In the genomic region with DNA sequence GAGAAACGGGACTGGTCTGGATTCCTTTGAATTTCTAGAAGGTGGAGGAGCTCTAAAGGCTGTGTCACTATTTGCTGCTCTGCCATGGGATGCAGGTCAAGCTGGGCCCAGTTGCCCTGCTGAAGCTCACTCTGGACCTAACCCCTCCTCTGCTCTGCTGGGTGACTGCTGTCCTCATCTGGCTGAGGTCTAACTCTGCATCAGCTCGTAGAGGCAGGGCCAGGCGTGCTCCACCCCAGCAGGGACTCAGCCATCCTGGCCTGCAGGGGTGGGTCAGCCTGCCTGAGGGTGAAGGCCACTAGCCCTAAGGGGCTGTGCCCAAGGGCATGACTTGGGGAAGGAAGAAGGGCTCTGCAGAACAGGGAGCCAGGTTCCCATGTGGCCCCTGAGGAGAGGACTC, we compare ENCODE assay signal across 34 cellular contexts. TPM values are rescaled to one million over a fixed set of nuclear protein-coding genes. Genes with fewer than 3 reads are reported as not detected.
"Had no signal": no experiment of that assay in that cellular context is flagged by ENCODE, and none has a peak within 500 bp of the region (broad histone marks: within the 10 kb centered on the region; RNA-seq: fewer than 3 reads in every experiment).

No MANE protein-coding gene starts in this region.

- H3K4me3 Mint-ChIP-seq: naive thymus-derived CD8-positive, alpha-beta T cell; neural crest cell; stimulated activated effector memory CD8-positive, alpha-beta T cell treated with anti-CD3 and anti-CD28 coated beads, Interleukin-12 subunit alpha, Interleukin-12 subunit beta, amount 100 ng/mL, for 72 hours had no signal

- H3K9me3 ChIP-seq: gastrocnemius medialis, heart right ventricle, left lung, ovary, psoas muscle, sigmoid colon, stomach, thyroid gland had no signal

- H3K4me1 Mint-ChIP-seq: naive thymus-derived CD8-positive, alpha-beta T cell; neural crest cell; stimulated activated effector memory CD8-positive, alpha-beta T cell treated with anti-CD3 and anti-CD28 coated beads, Interleukin-12 subunit alpha, Interleukin-12 subunit beta, amount 100 ng/mL, for 72 hours had no signal

- H3K9me3 Mint-ChIP-seq: naive thymus-derived CD8-positive, alpha-beta T cell; neural crest cell; stimulated activated effector memory CD8-positive, alpha-beta T cell treated with anti-CD3 and anti-CD28 coated beads, Interleukin-12 subunit alpha, Interleukin-12 subunit beta, amount 100 ng/mL, for 72 hours had no signal

- H3K27ac ChIP-seq: dorsolateral prefrontal cortex, gastrocnemius medialis, heart right ventricle, left lung, ovary, psoas muscle, sigmoid colon, stomach, thyroid gland had no signal

- DNase-seq: caudate nucleus; cerebellar nuclear complex; dorsolateral prefrontal cortex; effector CD4-positive, alpha-beta T cell; foreskin fibroblast; gastrocnemius medialis; heart right ventricle; hippocampal formation; left cardiac atrium; left lung; mammary epithelial cell; naive thymus-derived CD8-positive, alpha-beta T cell; ovary; posterior cingulate gyrus; psoas muscle; sigmoid colon; stimulated activated CD4-positive, alpha-beta T cell treated with anti-CD3 and anti-CD28 coated beads, Interleukin-2, amount 100 ng/mL, for 24 hours; stimulated activated CD4-positive, alpha-beta T cell treated with anti-CD3 and anti-CD28 coated beads, Interleukin-4, amount 100 ng/mL, for 24 hours; stimulated activated naive CD4-positive, alpha-beta T cell treated with Interleukin-2 at 50 U/mL for 16 hours; stomach; thyroid gland; trophoblast cell had no signal

- H3K36me3 Mint-ChIP-seq: naive thymus-derived CD8-positive, alpha-beta T cell; stimulated activated effector memory CD8-positive, alpha-beta T cell treated with anti-CD3 and anti-CD28 coated beads, Interleukin-12 subunit alpha, Interleukin-12 subunit beta, amount 100 ng/mL, for 72 hours had no signal

- H3K36me3 ChIP-seq: gastrocnemius medialis, heart right ventricle, left lung, ovary, sigmoid colon, stomach, thyroid gland had no signal

- H3K27me3 ChIP-seq: gastrocnemius medialis, left lung, ovary, sigmoid colon, thyroid gland had no signal

- H3K4me1 ChIP-seq: gastrocnemius medialis, psoas muscle, sigmoid colon, stomach had no signal

- H3K4me3 ChIP-seq: dorsolateral prefrontal cortex, gastrocnemius medialis, heart right ventricle, left lung, ovary, psoas muscle, sigmoid colon, stomach, thyroid gland had no signal

- ATAC-seq: gastrocnemius medialis; heart right ventricle; left cardiac atrium; left lung; naive thymus-derived CD8-positive, alpha-beta T cell; psoas muscle; stimulated activated effector memory CD8-positive, alpha-beta T cell treated with anti-CD3 and anti-CD28 coated beads, Interleukin-12 subunit alpha, Interleukin-12 subunit beta, amount 100 ng/mL, for 72 hours had no signal

RNA-seq across cellular contexts. Expression of a gene that starts 0.9 kb away (rescaled TPM):
- total RNA-seq: dorsolateral prefrontal cortex; gastrocnemius medialis; heart right ventricle; kidney epithelial cell; left cardiac atrium; left lung; lower leg skin; mammary epithelial cell; mesenteric fat pad; myocyte; naive thymus-derived CD8-positive, alpha-beta T cell; neural crest cell; ovary; psoas muscle; renal cortical epithelial cell; sigmoid colon; skeletal muscle tissue; stomach; subcutaneous adipose tissue; temporal lobe; ureter had no signal
- polyA plus RNA-seq: esophagus; heart right ventricle; mammary epithelial cell; naive thymus-derived CD8-positive, alpha-beta T cell; ovary; psoas muscle; sigmoid colon; stomach had no signal
